In genomic region chr12:6891637-6892036, GRCh38 we compare ENCODE assay signal across 8 cellular contexts. TPM values are rescaled to one million over a fixed set of nuclear protein-coding genes. Genes with fewer than 3 reads are reported as not detected.
DNase-seq lines count a peak whose midpoint lies in the region; ATAC-seq and TF ChIP-seq lines count a peak whose summit lies in the region.

No MANE protein-coding gene starts in this region.

- no peaks in the 10 kb centered on the region for H3K36me3 ChIP-seq in CD8-positive, alpha-beta memory T cell (ENCODE audit: insufficient read depth, low read length)
- H3K36me3 ChIP-seq in mucosa of descending colon (ENCODE audit: low read depth), result no peaks in the 10 kb centered on the region

- peaks cover 12% of the 10 kb centered on the region for H3K4me1 ChIP-seq in CD8-positive, alpha-beta memory T cell (ENCODE audit: insufficient read depth, low read length)
- H3K4me1 ChIP-seq in mucosa of descending colon (ENCODE audit: low read depth), result no peaks in the 10 kb centered on the region

- POLR2A ChIA-PET in CD8-positive, alpha-beta memory T cell (lab: Charles Lee), result interaction anchor here (0.6 to 2.4 kb wide), 12 partner anchors 11 to 168 kb away, joined by 3 to 34 read pairs (median 5); partner anchors contain the start of genes C12orf57, CDCA3, COPS7A and ENO2

- peak overlapping the region; percentile 95 for H3K4me3 ChIP-seq in CD8-positive, alpha-beta memory T cell (ENCODE audit: low read length)
- no peak overlapping the region for H3K4me3 ChIP-seq in mucosa of descending colon

- H3K36me3 Mint-ChIP-seq in CD8-positive, alpha-beta memory T cell, result no peaks in the 10 kb centered on the region

- H3K27ac Mint-ChIP-seq in CD8-positive, alpha-beta memory T cell, result peak overlapping the region; percentile 89 to 98 (median 94)

- ATAC-seq in HG03439 (IDR thresholded peaks at IDR 0.05; ENCODE audit: unreplicated experiment), result peak; percentile 6
- ATAC-seq in mucosa of descending colon, result peak; percentile 3

- no peaks in the 10 kb centered on the region for H3K9me3 ChIP-seq in CD8-positive, alpha-beta memory T cell (ENCODE audit: low read length)
- H3K9me3 ChIP-seq in mucosa of descending colon, result no peaks in the 10 kb centered on the region

- H3K27ac ChIP-seq in CD8-positive, alpha-beta memory T cell (ENCODE audit: low read depth, low read length), result peak overlapping the region; percentile 92
- H3K27ac ChIP-seq in caudate nucleus (ENCODE audit: low read depth, low read length), result peak overlapping the region; percentile 96

- H3K4me1 Mint-ChIP-seq in CD8-positive, alpha-beta memory T cell, result peaks cover 12 to 19% (median 12%) of the 10 kb centered on the region in 3 donors

- no peaks in the 10 kb centered on the region for H3K27me3 ChIP-seq in CD8-positive, alpha-beta memory T cell (ENCODE audit: insufficient read depth, low read length, poor library complexity, severe bottlenecking)

- no peaks in the 10 kb centered on the region for H3K9me3 Mint-ChIP-seq in CD8-positive, alpha-beta memory T cell

- CTCF ChIA-PET in CD8-positive, alpha-beta memory T cell (lab: Charles Lee), result interaction anchor here (0.6 to 2.4 kb wide), 33 partner anchors 8 to 359 kb away, joined by 3 to 135 read pairs (median 6); partner anchors contain the start of genes C12orf57, CDCA3, ENO2 and LPCAT3

- peaks cover 0 to 4% of the 10 kb centered on the region in 2 donors for H3K27me3 Mint-ChIP-seq in CD8-positive, alpha-beta memory T cell

- peak overlapping the region; percentile 81 to 93 (median 84) for H3K4me3 Mint-ChIP-seq in CD8-positive, alpha-beta memory T cell

- intact Hi-C loops in mucosa of descending colon (cut with DNase I, micrococcal nuclease), result no loop called here

- DNase-seq in CD8-positive, alpha-beta memory T cell, result no peak
- DNase-seq in caudate nucleus (lab: John Stamatoyannopoulos, UW) (no peak), mucosa of descending colon (no peak), Ammon's horn (ENCODE audit: low spot score) (no peak), NCI-H82 (lab: John Stamatoyannopoulos, UW) (no peak), NK-92 (lab: John Stamatoyannopoulos, UW; ENCODE audit: unreplicated experiment) (no peak), SW480 (ENCODE audit: low spot score) (no peak)

- no peak for TF ChIP-seq CTCF in mucosa of descending colon (IDR thresholded peaks at IDR 0.05)

RNA-seq across cellular contexts. Expression of gene LRRC23, which starts 13.0 kb away (rescaled TPM):
- total RNA-seq in CD8-positive, alpha-beta memory T cell, result 1 to 10 TPM; 4.9 to 5.0 TPM
- polyA plus RNA-seq in CD8-positive, alpha-beta memory T cell, result 5.0 TPM
- total RNA-seq in mucosa of descending colon, result 10 to 100 TPM in 1 of 3 donors, 1 to 10 TPM in 2; 4.7 to 11.8 (median 4.9) TPM

RNA-seq across cellular contexts. Expression of gene SPSB2, which starts 18.5 kb away (rescaled TPM):
- 1 to 10 TPM; 7.7 to 8.1 TPM for total RNA-seq in CD8-positive, alpha-beta memory T cell
- 11.4 TPM for polyA plus RNA-seq in CD8-positive, alpha-beta memory T cell
- total RNA-seq in mucosa of descending colon, result 10 to 100 TPM in 2 of 3 donors, 1 to 10 TPM in 1; 9.7 to 11.7 (median 10.6) TPM

RNA-seq across cellular contexts. Expression of gene ENO2, which starts 22.7 kb away (rescaled TPM):
- 100 to 1,000 TPM; 125 to 131 TPM for total RNA-seq in CD8-positive, alpha-beta memory T cell
- polyA plus RNA-seq in CD8-positive, alpha-beta memory T cell, result 36.4 TPM
- 10 to 100 TPM in 1 of 3 donors, 1 to 10 TPM in 2; 4.5 to 67.3 (median 7.6) TPM for total RNA-seq in mucosa of descending colon

RNA-seq across cellular contexts. Expression of gene TPI1, which starts 24.3 kb away (rescaled TPM):
- 1,000 to 10,000 TPM; 1,331 to 1,374 TPM for total RNA-seq in CD8-positive, alpha-beta memory T cell
- polyA plus RNA-seq in CD8-positive, alpha-beta memory T cell, result 613 TPM
- total RNA-seq in mucosa of descending colon, result 100 to 1,000 TPM; 408 to 766 (median 700) TPM

RNA-seq across cellular contexts. Expression of gene ATN1, which starts 36.1 kb away (rescaled TPM):
- 10 to 100 TPM; 54.8 to 60.4 TPM for total RNA-seq in CD8-positive, alpha-beta memory T cell
- 0.62 TPM for polyA plus RNA-seq in CD8-positive, alpha-beta memory T cell
- total RNA-seq in mucosa of descending colon, result 100 to 1,000 TPM in 1 of 3 donors, 10 to 100 TPM in 2; 68.5 to 208 (median 82.4) TPM
